ENCODE assay signal across 12 cellular contexts in genomic region chr2:239151201-239152131, GRCh38.
DNase-seq lines count a peak whose midpoint lies in the region; ATAC-seq and TF ChIP-seq lines count a peak whose summit lies in the region.
"Had no signal": no experiment of that assay in that cellular context is flagged by ENCODE, and none has a peak within 500 bp of the region (broad histone marks: within the 10 kb centered on the region; RNA-seq: fewer than 3 reads in every experiment).

No MANE protein-coding gene starts in this region.

- TF ChIP-seq POLR2A in heart left ventricle (IDR thresholded peaks at IDR 0.05) (no peak), prostate gland (IDR thresholded peaks at IDR 0.05) (no peak), erythroblast (IDR thresholded peaks at IDR 0.05; ENCODE audit: low read length) (no peak)

- H3K9me3 ChIP-seq in heart left ventricle (no peaks in the 10 kb centered on the region), prostate gland (no peaks in the 10 kb centered on the region)

- 67 to 83% (median 80%) methylated on average over 10 to 16 of the region's 16 CpGs for WGBS in heart left ventricle, 4 donors
- 76% methylated on average over 16 of the region's 16 CpGs for WGBS in prostate gland

- no peak overlapping the region for H3K4me3 Mint-ChIP-seq in CD14-positive monocyte
- H3K4me3 Mint-ChIP-seq in activated CD8-positive, alpha-beta T cell treated with anti-CD3 and anti-CD28 coated beads, Interleukin-2, amount 10 ng/mL, durations not matched to agents 7 days and 5 days: no peak overlapping the region
- H3K4me3 Mint-ChIP-seq: WTC11 had no signal

- no peak for TF ChIP-seq CTCF in CD14-positive monocyte (IDR thresholded peaks at IDR 0.05)
- TF ChIP-seq CTCF in heart left ventricle (IDR thresholded peaks at IDR 0.05): no peak
- TF ChIP-seq CTCF in prostate gland (IDR thresholded peaks at IDR 0.05): no peak

- H3K4me1 ChIP-seq in heart left ventricle: peaks cover 0 to 19% (median 10%) of the 10 kb centered on the region in 12 donors
- no peaks in the 10 kb centered on the region for H3K4me1 ChIP-seq in prostate gland (replicated peaks)

- H3K9me3 Mint-ChIP-seq in CD14-positive monocyte: no peaks in the 10 kb centered on the region
- H3K9me3 Mint-ChIP-seq in activated CD8-positive, alpha-beta T cell treated with anti-CD3 and anti-CD28 coated beads, Interleukin-2, amount 10 ng/mL, durations not matched to agents 7 days and 5 days (ENCODE audit: insufficient read depth): peaks cover 9% of the 10 kb centered on the region
- H3K9me3 Mint-ChIP-seq: WTC11 had no signal

- H3K27me3 ChIP-seq in heart left ventricle (no peaks in the 10 kb centered on the region), prostate gland (replicated peaks; ENCODE audit: insufficient read depth) (no peaks in the 10 kb centered on the region)

- DNase-seq in CD14-positive monocyte (ENCODE audit: low spot score): no peak
- no peak for DNase-seq in activated CD8-positive, alpha-beta T cell treated with anti-CD3 and anti-CD28 coated beads, Interleukin-2, amount 10 ng/mL, durations not matched to agents 7 days and 5 days
- DNase-seq in heart left ventricle: peak in 2 of 5 donors; percentile 13 to 33
- DNase-seq in prostate gland (ENCODE audit: low spot score): peak; percentile 36
- no peak for DNase-seq in activated gamma-delta T cell (lab: John Stamatoyannopoulos, UW)
- DNase-seq in erythroblast (lab: John Stamatoyannopoulos, UW): no peak
- no peak for DNase-seq in NCI-H446 treated with DMSO at 0.1 percent for 48 hours (lab: John Stamatoyannopoulos, UW)
- no peak for DNase-seq in SK-N-DZ (ENCODE audit: low spot score)
- DNase-seq: Calu3, NCI-H1417, PC-3 had no signal

- CTCF ChIA-PET in activated CD8-positive, alpha-beta T cell treated with anti-CD3 and anti-CD28 coated beads, Interleukin-2, amount 10 ng/mL, durations not matched to agents 7 days and 5 days (lab: Charles Lee): no interaction called here

- POLR2A ChIA-PET in activated CD8-positive, alpha-beta T cell treated with anti-CD3 and anti-CD28 coated beads, Interleukin-2, amount 10 ng/mL, durations not matched to agents 7 days and 5 days (lab: Charles Lee): no interaction called here

- no peaks in the 10 kb centered on the region for H3K4me1 Mint-ChIP-seq in CD14-positive monocyte
- peaks cover 27% of the 10 kb centered on the region for H3K4me1 Mint-ChIP-seq in activated CD8-positive, alpha-beta T cell treated with anti-CD3 and anti-CD28 coated beads, Interleukin-2, amount 10 ng/mL, durations not matched to agents 7 days and 5 days (ENCODE audit: low read depth)
- H3K4me1 Mint-ChIP-seq: WTC11 had no signal

- intact Hi-C loops in CD14-positive monocyte (cut with micrococcal nuclease) (no loop called here), heart left ventricle (cut with DNase I) (loop anchor here in 2 of 10 donors (5.0 to 10.0 kb wide), 2 partner anchors 141 to 243 kb away; no protein-coding TSS in a partner anchor), prostate gland (cut with DNase I) (no loop called here)

- peaks cover 0 to 65% (median 58%) of the 10 kb centered on the region in 9 donors for H3K36me3 ChIP-seq in heart left ventricle
- H3K36me3 ChIP-seq in prostate gland: peaks cover 0 to 5% of the 10 kb centered on the region in 2 donors

- H3K27ac Mint-ChIP-seq in CD14-positive monocyte: peak overlapping the region in 4 of 7 donors; percentile 10 to 68 (median 46)
- peak overlapping the region; percentile 85 for H3K27ac Mint-ChIP-seq in activated CD8-positive, alpha-beta T cell treated with anti-CD3 and anti-CD28 coated beads, Interleukin-2, amount 10 ng/mL, durations not matched to agents 7 days and 5 days
- H3K27ac Mint-ChIP-seq: WTC11 had no signal

- peaks cover 81 to 99% of the 10 kb centered on the region in 2 donors for H3K36me3 Mint-ChIP-seq in CD14-positive monocyte
- peaks cover 72% of the 10 kb centered on the region for H3K36me3 Mint-ChIP-seq in activated CD8-positive, alpha-beta T cell treated with anti-CD3 and anti-CD28 coated beads, Interleukin-2, amount 10 ng/mL, durations not matched to agents 7 days and 5 days (ENCODE audit: low read depth)

- peaks cover 0 to 1% (median 0%) of the 10 kb centered on the region in 3 donors for H3K27me3 Mint-ChIP-seq in CD14-positive monocyte (ENCODE audit: low read depth in 3 of 3)
- no peaks in the 10 kb centered on the region for H3K27me3 Mint-ChIP-seq in activated CD8-positive, alpha-beta T cell treated with anti-CD3 and anti-CD28 coated beads, Interleukin-2, amount 10 ng/mL, durations not matched to agents 7 days and 5 days (ENCODE audit: low read depth)

- H3K27ac ChIP-seq in heart left ventricle (peak overlapping the region in 7 of 12 donors; percentile 5 to 73 (median 36)), prostate gland (peak overlapping the region; percentile 64 to 70)

- peak; percentile 25 for ATAC-seq in activated CD8-positive, alpha-beta T cell treated with anti-CD3 and anti-CD28 coated beads, Interleukin-2, amount 10 ng/mL, durations not matched to agents 7 days and 5 days
- peak; percentile 33 to 75 (median 53) for ATAC-seq in heart left ventricle
- ATAC-seq: PC-3 had no signal

- H3K4me3 ChIP-seq in heart left ventricle (no peak overlapping the region), prostate gland (no peak overlapping the region)
